ENCODE assay signal across 11 cellular contexts in genomic region chr21:30900881-30901280, GRCh38. TPM values are rescaled to one million over a fixed set of nuclear protein-coding genes. Genes with fewer than 3 reads are reported as not detected.
"Had no signal": no experiment of that assay in that cellular context is flagged by ENCODE, and none has a peak within 500 bp of the region (broad histone marks: within the 10 kb centered on the region; RNA-seq: fewer than 3 reads in every experiment).

No MANE protein-coding gene starts in this region.

- H3K4me3 ChIP-seq: GM23338, HAP-1 had no signal

- H3K27ac ChIP-seq: KMS-11 had no signal

- DNase-seq: H7, HFFc6, Karpas-422, KBM-7 had no signal

- H3K4me2 ChIP-seq: GM23338, KMS-11 had no signal

- H3K36me3 ChIP-seq: HAP-1 had no signal

- H3K9ac ChIP-seq: KMS-11 had no signal

- H3K4me1 ChIP-seq: HAP-1 had no signal

- H3K9me3 ChIP-seq: HAP-1 had no signal

- H2AFZ ChIP-seq: GM23338 had no signal

- ATAC-seq: GM23338, HCT116 had no signal

- FAIRE-seq: HTR-8/SVneo had no signal

RNA-seq across cellular contexts. Expression of gene KRTAP11-1, which starts 19.5 kb away (rescaled TPM):
- total RNA-seq: GM23338, H4, H7, HFFc6, HT-29 had no signal
- polyA plus RNA-seq: GM23338 had no signal
